8 cellular contexts compared by ENCODE assay signal in the genomic region with DNA sequence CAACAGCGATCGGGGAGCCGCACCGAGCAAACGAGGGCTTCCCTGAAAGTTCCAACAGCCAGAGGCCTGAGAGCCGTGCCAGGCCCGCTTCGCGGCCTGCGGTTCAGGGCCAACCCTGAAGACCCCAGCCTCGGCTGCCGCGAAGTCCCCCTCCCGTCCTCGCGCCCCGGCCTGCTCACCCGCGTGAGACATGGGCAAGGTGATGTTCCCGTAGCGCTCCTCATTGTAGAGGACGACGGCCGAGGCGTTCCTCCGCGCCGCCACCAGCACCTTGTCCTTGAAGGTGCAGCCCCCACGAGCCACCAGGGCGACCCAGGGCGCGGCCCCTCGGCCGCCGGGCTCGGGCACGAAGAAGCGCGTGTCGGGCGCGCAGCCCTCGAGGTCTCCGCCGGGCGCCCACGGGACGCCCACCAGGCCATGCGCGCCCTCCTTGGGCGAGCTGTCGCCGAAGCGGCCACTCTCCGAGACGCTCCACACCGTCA. TPM values are rescaled to one million over a fixed set of nuclear protein-coding genes. Genes with fewer than 3 reads are reported as not detected.
A peak's percentile ranks its signal among the peaks of the same experiment; 100 is the strongest.
DNase-seq lines count a peak whose midpoint lies in the region; ATAC-seq and TF ChIP-seq lines count a peak whose summit lies in the region.

No MANE protein-coding gene starts in this region.

- 1% methylated on average over 57 of the region's 57 CpGs for WGBS in heart right ventricle, 2 donors

- TF ChIP-seq CTCF in DND-41 (IDR thresholded peaks at IDR 0.05; ENCODE audit: borderline replicate concordance, extremely low read depth, low read length, poor library complexity, severe bottlenecking) (no peak), KMS-11 (conservative IDR thresholded peaks at IDR 0.05; ENCODE audit: low read depth, low read length) (no peak), heart right ventricle (IDR thresholded peaks at IDR 0.05) (peak in 1 of 9 donors; percentile 5), retinal pigment epithelial cell (conservative IDR thresholded peaks at IDR 0.05; ENCODE audit: low read depth, low read length) (no peak)

- DNase-seq in DND-41 (peak; percentile 43), heart right ventricle (peak in 1 of 2 donors; percentile 29), retinal pigment epithelial cell (ENCODE audit: low read depth) (no peak), NCI-H1930 (lab: John Stamatoyannopoulos, UW) (no peak)
- DNase-seq in activated naive CD4-positive, alpha-beta T cell treated with Interleukin-2 at 50 U/mL for 16 hours, result peak; percentile 39

- H3K4me2 ChIP-seq in DND-41 (ENCODE audit: insufficient read depth, low read length) (peak overlapping the region; percentile 75), KMS-11 (peak overlapping the region; percentile 85)

- H3K27ac ChIP-seq in DND-41 (ENCODE audit: low read length) (peak overlapping the region; percentile 85), KMS-11 (peak overlapping the region; percentile 88), heart right ventricle (peak overlapping the region; percentile 57 to 99 (median 91))

- H3K79me2 ChIP-seq in DND-41 (ENCODE audit: insufficient read depth, low read length) (peaks cover 57% of the 10 kb centered on the region), KMS-11 (ENCODE audit: insufficient read depth, low read depth) (peaks cover 46% of the 10 kb centered on the region)

- H2AFZ ChIP-seq in DND-41 (ENCODE audit: low read depth, low read length) (peak overlapping the region; percentile 77), KMS-11 (ENCODE audit: low read depth) (peak overlapping the region; percentile 86)

- H3K9ac ChIP-seq in DND-41 (ENCODE audit: low read depth, low read length) (peak overlapping the region; percentile 92), KMS-11 (peak overlapping the region; percentile 89)

- H3K27me3 ChIP-seq in DND-41 (ENCODE audit: insufficient read depth, low read length, poor library complexity) (no peaks in the 10 kb centered on the region), KMS-11 (ENCODE audit: insufficient read depth, low read depth) (no peaks in the 10 kb centered on the region), heart right ventricle (no peaks in the 10 kb centered on the region)

- ATAC-seq in DND-41 (ENCODE audit: insufficient read depth, low read depth) (peak; percentile 22), GM21619 (IDR thresholded peaks at IDR 0.05; ENCODE audit: unreplicated experiment) (peak; percentile 11), heart right ventricle (peak; percentile 1 to 46 (median 22)), HG03565 (IDR thresholded peaks at IDR 0.05; ENCODE audit: unreplicated experiment) (no peak)

- H4K20me1 ChIP-seq in DND-41 (ENCODE audit: insufficient read depth, low read length) (peaks cover 37% of the 10 kb centered on the region), KMS-11 (ENCODE audit: insufficient read depth) (no peaks in the 10 kb centered on the region)

- H3K4me3 ChIP-seq in DND-41 (ENCODE audit: low read depth in 1 of 2, low read length in 2 of 2) (peak overlapping the region; percentile 71 to 74), KMS-11 (IDR thresholded peaks at IDR 0.05; ENCODE audit: insufficient read depth, low read depth, low read length) (peak overlapping the region; percentile 75), heart right ventricle (peak overlapping the region; percentile 70 to 99 (median 86)), retinal pigment epithelial cell (ENCODE audit: low read length) (peak overlapping the region; percentile 71)

- H3K4me1 ChIP-seq in DND-41 (ENCODE audit: insufficient read depth, low read length) (peaks cover 86% of the 10 kb centered on the region), KMS-11 (ENCODE audit: low read depth, poor library complexity, severe bottlenecking) (peaks cover 42% of the 10 kb centered on the region), heart right ventricle (peaks cover 4 to 77% (median 46%) of the 10 kb centered on the region in 9 donors)

- intact Hi-C loops in heart right ventricle (cut with DNase I), result loop anchor here in 1 of 10 donors (10.0 kb wide), 1 partner anchor 53 kb away; the partner anchor contains the start of gene CNOT11

- H3K36me3 ChIP-seq in DND-41 (ENCODE audit: insufficient read depth, low read length) (peaks cover 23% of the 10 kb centered on the region), KMS-11 (ENCODE audit: insufficient read depth) (no peaks in the 10 kb centered on the region), heart right ventricle (peaks cover 0 to 28% (median 0%) of the 10 kb centered on the region in 9 donors)

- H3K9me3 ChIP-seq in DND-41 (ENCODE audit: insufficient read depth, low read length, severe bottlenecking), result no peaks in the 10 kb centered on the region
- H3K9me3 ChIP-seq in heart right ventricle, result no peaks in the 10 kb centered on the region

RNA-seq across cellular contexts. Expression of gene RNF149, which starts 0.5 kb away (rescaled TPM):
- total RNA-seq in heart right ventricle, result 10 to 100 TPM; 11.0 to 25.5 (median 12.5) TPM
- polyA plus RNA-seq in heart right ventricle, result 10 to 100 TPM; 11.8 to 40.8 TPM

RNA-seq across cellular contexts. Expression of gene CNOT11, which starts 55.3 kb away (rescaled TPM):
- total RNA-seq in heart right ventricle, result 10 to 100 TPM; 37.8 to 77.1 (median 45.8) TPM
- polyA plus RNA-seq in heart right ventricle, result 10 to 100 TPM; 14.5 to 20.7 TPM

Comparison
In these comparisons a context has a peak if more than half of its experiments do, and no peak if none do; other contexts are left out.
1. DNase-seq: peak in DND-41 (single experiment) and activated naive CD4-positive, alpha-beta T cell treated with Interleukin-2 at 50 U/mL for 16 hours (single experiment); none in retinal pigment epithelial cell (single experiment) and NCI-H1930 (0 of 2).
2. Peak in every context shown above with its lines, with median percentiles within 50 percentile points of each other: H3K27ac ChIP-seq and H3K4me3 ChIP-seq.